8 cellular contexts compared by ENCODE assay signal in the genomic region with DNA sequence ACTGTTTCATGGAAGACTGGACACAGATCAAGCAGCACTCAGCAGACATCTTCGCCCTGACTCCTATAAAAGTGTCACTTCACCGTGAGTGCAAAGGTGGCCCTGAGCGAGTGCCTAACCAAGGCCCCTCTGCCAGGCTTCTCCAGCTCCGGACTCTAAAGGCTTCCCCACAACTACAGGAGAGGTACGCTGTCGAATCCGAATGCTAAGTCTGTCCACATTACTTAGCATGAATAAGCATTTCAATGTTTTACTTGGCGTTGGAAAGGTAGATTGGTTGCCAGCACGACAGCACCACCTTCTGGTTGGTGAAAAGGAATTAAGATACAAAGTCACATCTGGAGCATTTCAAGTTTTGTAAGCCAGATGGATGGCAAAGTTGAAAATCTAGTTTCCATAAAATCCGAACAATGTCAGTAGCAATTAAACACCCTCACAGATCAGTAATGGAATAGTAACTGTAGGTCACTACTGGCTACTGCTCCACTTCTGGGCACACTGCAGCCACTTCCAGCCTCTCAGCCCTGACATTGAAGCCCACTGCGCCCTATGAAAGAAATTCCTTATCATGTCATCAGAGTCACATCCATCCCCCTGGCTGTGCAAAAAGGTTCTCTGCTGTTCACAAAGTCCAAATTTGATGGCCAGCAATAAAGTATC.
DNase-seq lines count a peak whose midpoint lies in the region; ATAC-seq and TF ChIP-seq lines count a peak whose summit lies in the region.

No MANE protein-coding gene starts in this region.

- peak; percentile 92 for DNase-seq in GM12865 (ENCODE audit: low read depth)
- DNase-seq in MV-4-11 (lab: John Stamatoyannopoulos, UW) = peak; percentile 72
- peak; percentile 72 to 75 for DNase-seq in SJSA1 (ENCODE audit: low read depth in 1 of 2, low spot score in 2 of 2)
- DNase-seq in adrenal gland = peak; percentile 78 to 91 (median 82)
- DNase-seq in heart right ventricle = peak; percentile 55 to 81
- peak; percentile 71 to 87 for DNase-seq in psoas muscle

- H3K4me1 ChIP-seq in SJSA1 (replicated peaks) (peaks cover 6% of the 10 kb centered on the region), adrenal gland (replicated peaks in 1 of 2) (peaks cover 21 to 25% of the 10 kb centered on the region in 2 donors), heart right ventricle (peaks cover 0 to 26% (median 11%) of the 10 kb centered on the region in 9 donors), psoas muscle (peaks cover 26% of the 10 kb centered on the region)

- peak; percentile 79 to 90 (median 85) for ATAC-seq in heart right ventricle
- peak; percentile 89 to 92 (median 90) for ATAC-seq in psoas muscle
- ATAC-seq in GM21447 (IDR thresholded peaks at IDR 0.05; ENCODE audit: unreplicated experiment) = no peak
- ATAC-seq in HG02588 (IDR thresholded peaks at IDR 0.05; ENCODE audit: unreplicated experiment) = no peak

- TF ChIP-seq POLR2A in adrenal gland (IDR thresholded peaks at IDR 0.05) = peak in 1 of 2 donors; percentile 60

- TF ChIP-seq CTCF in GM12865 (IDR thresholded peaks at IDR 0.05; ENCODE audit: insufficient read depth, low read depth, low read length, missing control alignments) (peak; percentile 70), adrenal gland (IDR thresholded peaks at IDR 0.05) (peak; percentile 57 to 95 (median 90)), heart right ventricle (IDR thresholded peaks at IDR 0.05) (peak; percentile 53 to 88 (median 76)), psoas muscle (IDR thresholded peaks at IDR 0.05) (peak; percentile 79)

- no peaks in the 10 kb centered on the region for H3K36me3 ChIP-seq in SJSA1
- no peaks in the 10 kb centered on the region for H3K36me3 ChIP-seq in adrenal gland (replicated peaks in 1 of 2)
- H3K36me3 ChIP-seq in heart right ventricle = peaks cover 0 to 8% (median 0%) of the 10 kb centered on the region in 9 donors
- H3K36me3 ChIP-seq in psoas muscle (ENCODE audit: insufficient read depth in 1 of 2, low read depth in 1 of 2) = no peaks in the 10 kb centered on the region

- H3K27ac ChIP-seq in SJSA1 (no peak overlapping the region), adrenal gland (peak overlapping the region; percentile 52 to 83 (median 78)), heart right ventricle (peak overlapping the region in 6 of 10 donors; percentile 28 to 68 (median 53)), psoas muscle (peak overlapping the region; percentile 87)

- H3K4me3 ChIP-seq in GM12865 (ENCODE audit: low read depth, low read length) (no peak overlapping the region), SJSA1 (no peak overlapping the region), adrenal gland (no peak overlapping the region), heart right ventricle (peak overlapping the region in 7 of 10 donors; percentile 22 to 38 (median 24)), psoas muscle (peak overlapping the region; percentile 53)

- H3K9me3 ChIP-seq in SJSA1 (replicated peaks) (no peaks in the 10 kb centered on the region), adrenal gland (replicated peaks in 1 of 3) (no peaks in the 10 kb centered on the region), heart right ventricle (no peaks in the 10 kb centered on the region), psoas muscle (no peaks in the 10 kb centered on the region)

- no peaks in the 10 kb centered on the region for H3K27me3 ChIP-seq in SJSA1 (replicated peaks)
- no peaks in the 10 kb centered on the region for H3K27me3 ChIP-seq in adrenal gland
- no peaks in the 10 kb centered on the region for H3K27me3 ChIP-seq in heart right ventricle
- no peaks in the 10 kb centered on the region for H3K27me3 ChIP-seq in psoas muscle (ENCODE audit: insufficient read depth in 3 of 3, low read length in 2 of 3)

- whole genome bisulfite sequencing in adrenal gland, 4 donors = 14 to 19% (median 17%) methylated on average over 11 of the region's 11 CpGs
- WGBS in heart right ventricle, 2 donors = 22 to 23% methylated on average over 11 of the region's 11 CpGs
- 16 to 24% (median 17%) methylated on average over 11 of the region's 11 CpGs for WGBS in psoas muscle, 3 donors

- intact Hi-C loops in adrenal gland (cut with DNase I) (loop anchor here (5.0 to 10.0 kb wide), 2 partner anchors 224 to 227 kb away; no protein-coding TSS in a partner anchor), heart right ventricle (cut with DNase I) (loop anchor here (1.0 to 10.0 kb wide), 12 partner anchors 64 to 607 kb away; a partner anchor contains a TSS), psoas muscle (cut with DNase I) (loop anchor here (1.0 to 10.0 kb wide), 7 partner anchors 42 to 604 kb away; a partner anchor contains a TSS)

Comparison
In these comparisons a context has a peak if more than half of its experiments do, and no peak if none do; other contexts are left out.
1. H3K4me3 ChIP-seq: peak in heart right ventricle (7 of 10) and psoas muscle (single experiment); none in GM12865 (single experiment), SJSA1 (single experiment) and adrenal gland (0 of 4).
2. ATAC-seq: peak in heart right ventricle (8 of 8) and psoas muscle (4 of 4); none in GM21447 (single experiment) and HG02588 (single experiment).
3. Peak in every context shown above with its lines, with median percentiles within 50 percentile points of each other: DNase-seq and CTCF ChIP-seq.